ENCODE assay signal across 33 cellular contexts in genomic region chr1:156866679-156867015, GRCh38. TPM values are rescaled to one million over a fixed set of nuclear protein-coding genes. Genes with fewer than 3 reads are reported as not detected.
DNase-seq lines count a peak whose midpoint lies in the region; ATAC-seq and TF ChIP-seq lines count a peak whose summit lies in the region.
"Had no signal": no experiment of that assay in that cellular context is flagged by ENCODE, and none has a peak within 500 bp of the region (broad histone marks: within the 10 kb centered on the region; RNA-seq: fewer than 3 reads in every experiment).

No MANE protein-coding gene starts in this region.

- no peaks in the 10 kb centered on the region for H3K9me3 Mint-ChIP-seq in activated CD8-positive, alpha-beta memory T cell treated with anti-CD3 and anti-CD28 coated beads, Interleukin-2, amount 10 ng/mL, durations not matched to agents 7 days and 5 days (ENCODE audit: low read depth)
- no peaks in the 10 kb centered on the region for H3K9me3 Mint-ChIP-seq in activated T-helper 2 cell treated with anti-CD3 and anti-CD28 coated beads, Interferon-gamma antibody, Interleukin-2, Interleukin-4, amounts not matched to agents 10 μg/mL and 5 μg/mL and 100 μg/mL, durations not matched to agents 14 hours and 24 hours and 36 hours
- H3K9me3 Mint-ChIP-seq: activated naive CD4-positive, alpha-beta T cell treated with anti-CD3 and anti-CD28 coated beads for 36 hours; activated T-cell treated with anti-CD3 and anti-CD28 coated beads, Interleukin-2, amount 50 U/mL, for 72 hours; H9; mesothelial cell of epicardium; T-cell had no signal

- no peak overlapping the region for H3K4me3 Mint-ChIP-seq in activated CD8-positive, alpha-beta memory T cell treated with anti-CD3 and anti-CD28 coated beads, Interleukin-2, amount 10 ng/mL, durations not matched to agents 7 days and 5 days
- H3K4me3 Mint-ChIP-seq in activated T-helper 2 cell treated with anti-CD3 and anti-CD28 coated beads, Interferon-gamma antibody, Interleukin-2, Interleukin-4, amounts not matched to agents 10 μg/mL and 5 μg/mL and 100 μg/mL, durations not matched to agents 14 hours and 24 hours and 36 hours (ENCODE audit: low read depth): peak overlapping the region; percentile 45
- H3K4me3 Mint-ChIP-seq: activated naive CD4-positive, alpha-beta T cell treated with anti-CD3 and anti-CD28 coated beads for 36 hours; mesothelial cell of epicardium; T-cell had no signal

- TF ChIP-seq CTCF in prostate gland (IDR thresholded peaks at IDR 0.05): no peak

- 81% methylated on average over 7 of the region's 7 CpGs for WGBS in prostate gland

- no peak for DNase-seq in activated CD8-positive, alpha-beta memory T cell treated with anti-CD3 and anti-CD28 coated beads, Interleukin-2, amount 10 ng/mL, durations not matched to agents 7 days and 5 days
- no peak for DNase-seq in activated CD8-positive, alpha-beta memory T cell treated with anti-CD3 and anti-CD28 coated beads, Interleukin-2, amount 50 U/mL, for 48 hours
- peak; percentile 65 for DNase-seq in NCI-H69 (lab: John Stamatoyannopoulos, UW)
- no peak for DNase-seq in activated T-helper 2 cell treated with anti-CD3 and anti-CD28 coated beads, Interferon-gamma antibody, Interleukin-2, Interleukin-4, amounts not matched to agents 10 μg/mL and 5 μg/mL and 100 μg/mL, durations not matched to agents 14 hours and 24 hours and 36 hours (ENCODE audit: low spot score)
- peak; percentile 52 for DNase-seq in retina
- DNase-seq in SJCRH30: no peak
- DNase-seq in prostate gland (ENCODE audit: low spot score): no peak
- DNase-seq: activated naive CD4-positive, alpha-beta T cell treated with anti-CD3 and anti-CD28 coated beads for 36 hours; amygdala; brain microvascular endothelial cell; cerebellar nuclear complex; dorsolateral prefrontal cortex; EL; esophagus squamous epithelium; foreskin melanocyte; H9; heart right ventricle; NCI-H1417; NCI-H2081; NCI-H345; NCI-H748 treated with DMSO at 0.1 percent for 48 hours; nucleus accumbens; sigmoid colon; stimulated activated CD4-positive, alpha-beta T cell treated with anti-CD3 and anti-CD28 coated beads, Interleukin-4, amount 100 ng/mL, for 24 hours; substantia nigra; T-cell; trophoblast cell had no signal

- CTCF ChIA-PET in activated CD8-positive, alpha-beta memory T cell treated with anti-CD3 and anti-CD28 coated beads, Interleukin-2, amount 10 ng/mL, durations not matched to agents 7 days and 5 days (lab: Charles Lee): interaction anchor here (0.9 to 21.5 kb wide), 5 partner anchors 23 to 178 kb away, joined by 3 to 600 read pairs (median 7); partner anchors contain the start of gene SH2D2A

- no peaks in the 10 kb centered on the region for H3K36me3 Mint-ChIP-seq in activated CD8-positive, alpha-beta memory T cell treated with anti-CD3 and anti-CD28 coated beads, Interleukin-2, amount 10 ng/mL, durations not matched to agents 7 days and 5 days
- peaks cover 94% of the 10 kb centered on the region for H3K36me3 Mint-ChIP-seq in activated T-helper 2 cell treated with anti-CD3 and anti-CD28 coated beads, Interferon-gamma antibody, Interleukin-2, Interleukin-4, amounts not matched to agents 10 μg/mL and 5 μg/mL and 100 μg/mL, durations not matched to agents 14 hours and 24 hours and 36 hours (ENCODE audit: low read depth)
- H3K36me3 Mint-ChIP-seq: mesothelial cell of epicardium, T-cell had no signal

- ATAC-seq in activated CD8-positive, alpha-beta memory T cell treated with anti-CD3 and anti-CD28 coated beads, Interleukin-2, amount 10 ng/mL, durations not matched to agents 7 days and 5 days: no peak
- ATAC-seq in GM21786 (IDR thresholded peaks at IDR 0.05; ENCODE audit: unreplicated experiment): no peak
- ATAC-seq: T-cell had no signal

- peaks cover 16% of the 10 kb centered on the region for H3K27me3 Mint-ChIP-seq in activated CD8-positive, alpha-beta memory T cell treated with anti-CD3 and anti-CD28 coated beads, Interleukin-2, amount 10 ng/mL, durations not matched to agents 7 days and 5 days
- no peaks in the 10 kb centered on the region for H3K27me3 Mint-ChIP-seq in activated T-helper 2 cell treated with anti-CD3 and anti-CD28 coated beads, Interferon-gamma antibody, Interleukin-2, Interleukin-4, amounts not matched to agents 10 μg/mL and 5 μg/mL and 100 μg/mL, durations not matched to agents 14 hours and 24 hours and 36 hours (ENCODE audit: low read depth)

- H3K4me1 ChIP-seq in SJCRH30 (no peaks in the 10 kb centered on the region), prostate gland (replicated peaks) (no peaks in the 10 kb centered on the region)
- H3K4me1 ChIP-seq: esophagus squamous epithelium, heart right ventricle, sigmoid colon had no signal

- no peak overlapping the region for H3K4me3 ChIP-seq in SJCRH30
- H3K4me3 ChIP-seq in prostate gland: no peak overlapping the region
- H3K4me3 ChIP-seq: dorsolateral prefrontal cortex, esophagus squamous epithelium, heart right ventricle, sigmoid colon had no signal

- no peak overlapping the region for H3K27ac ChIP-seq in SJCRH30
- no peak overlapping the region for H3K27ac ChIP-seq in prostate gland
- H3K27ac ChIP-seq: brain microvascular endothelial cell, dorsolateral prefrontal cortex, esophagus squamous epithelium, heart right ventricle, sigmoid colon had no signal

- no peaks in the 10 kb centered on the region for H3K9me3 ChIP-seq in SJCRH30 (replicated peaks)
- no peaks in the 10 kb centered on the region for H3K9me3 ChIP-seq in prostate gland
- H3K9me3 ChIP-seq: esophagus squamous epithelium, heart right ventricle, sigmoid colon had no signal

- peak overlapping the region; percentile 22 for H3K27ac Mint-ChIP-seq in activated CD8-positive, alpha-beta memory T cell treated with anti-CD3 and anti-CD28 coated beads, Interleukin-2, amount 10 ng/mL, durations not matched to agents 7 days and 5 days
- H3K27ac Mint-ChIP-seq in activated T-helper 2 cell treated with anti-CD3 and anti-CD28 coated beads, Interferon-gamma antibody, Interleukin-2, Interleukin-4, amounts not matched to agents 10 μg/mL and 5 μg/mL and 100 μg/mL, durations not matched to agents 14 hours and 24 hours and 36 hours: peak overlapping the region; percentile 47
- H3K27ac Mint-ChIP-seq: activated naive CD4-positive, alpha-beta T cell treated with anti-CD3 and anti-CD28 coated beads for 36 hours; H9; mesothelial cell of epicardium; progenitor cell of endocrine pancreas; T-cell had no signal

- H3K27me3 ChIP-seq in SJCRH30: peaks cover 18% of the 10 kb centered on the region
- peaks cover under 1% of the 10 kb centered on the region for H3K27me3 ChIP-seq in prostate gland (replicated peaks; ENCODE audit: insufficient read depth)

- H3K36me3 ChIP-seq in SJCRH30: no peaks in the 10 kb centered on the region
- H3K36me3 ChIP-seq in prostate gland: no peaks in the 10 kb centered on the region
- H3K36me3 ChIP-seq: brain microvascular endothelial cell, esophagus squamous epithelium, heart right ventricle, sigmoid colon had no signal

- peaks cover 52% of the 10 kb centered on the region for H3K4me1 Mint-ChIP-seq in activated CD8-positive, alpha-beta memory T cell treated with anti-CD3 and anti-CD28 coated beads, Interleukin-2, amount 10 ng/mL, durations not matched to agents 7 days and 5 days
- peaks cover 76% of the 10 kb centered on the region for H3K4me1 Mint-ChIP-seq in activated T-helper 2 cell treated with anti-CD3 and anti-CD28 coated beads, Interferon-gamma antibody, Interleukin-2, Interleukin-4, amounts not matched to agents 10 μg/mL and 5 μg/mL and 100 μg/mL, durations not matched to agents 14 hours and 24 hours and 36 hours (ENCODE audit: low read depth)

- TF ChIP-seq POLR2A in prostate gland (IDR thresholded peaks at IDR 0.05): no peak

- intact Hi-C loops in activated T-helper 2 cell treated with anti-CD3 and anti-CD28 coated beads, Interferon-gamma antibody, Interleukin-2, Interleukin-4, amounts not matched to agents 10 μg/mL and 5 μg/mL and 100 μg/mL, durations not matched to agents 14 hours and 24 hours and 36 hours (cut with micrococcal nuclease): no loop called here
- intact Hi-C loops in prostate gland (cut with DNase I): loop anchor here (10.0 kb wide), 1 partner anchor 172 kb away; no protein-coding TSS in a partner anchor

RNA-seq across cellular contexts. Expression of gene NTRK1, which starts 6.0 kb away (rescaled TPM):
- 1 to 10 TPM; 2.8 to 8.8 TPM for total RNA-seq in activated CD8-positive, alpha-beta memory T cell treated with anti-CD3 and anti-CD28 coated beads, Interleukin-2, amount 10 ng/mL, durations not matched to agents 7 days and 5 days
- 252 and 253 TPM in 2 replicates for total RNA-seq in activated T-helper 2 cell treated with anti-CD3 and anti-CD28 coated beads, Interferon-gamma antibody, Interleukin-2, Interleukin-4, amounts not matched to agents 10 μg/mL and 5 μg/mL and 100 μg/mL, durations not matched to agents 14 hours and 24 hours and 36 hours
- total RNA-seq in SJCRH30 (2014; rRNA removed; shearing (Covaris generic)): not detected in 2 replicates
- 10 to 100 TPM in 1 of 2 donors, under 1 TPM in 1; 0.59 to 31.4 TPM for total RNA-seq in prostate gland
- total RNA-seq: progenitor cell of endocrine pancreas had no signal

RNA-seq across cellular contexts. Expression of gene INSRR, which starts 7.7 kb away (rescaled TPM):
- total RNA-seq in activated CD8-positive, alpha-beta memory T cell treated with anti-CD3 and anti-CD28 coated beads, Interleukin-2, amount 10 ng/mL, durations not matched to agents 7 days and 5 days: under 1 TPM; 0.09 to 0.19 TPM
- total RNA-seq in activated T-helper 2 cell treated with anti-CD3 and anti-CD28 coated beads, Interferon-gamma antibody, Interleukin-2, Interleukin-4, amounts not matched to agents 10 μg/mL and 5 μg/mL and 100 μg/mL, durations not matched to agents 14 hours and 24 hours and 36 hours: 1.1 and 1.4 TPM in 2 replicates
- total RNA-seq in SJCRH30 (2014; rRNA removed; shearing (Covaris generic)): not detected in 2 replicates
- 1 to 10 TPM in 1 of 2 donors, under 1 TPM in 1; 0.18 to 3.0 TPM for total RNA-seq in prostate gland
- total RNA-seq: activated naive CD4-positive, alpha-beta T cell treated with anti-CD3 and anti-CD28 coated beads for 36 hours; esophagus squamous epithelium; H9; lower leg skin; progenitor cell of endocrine pancreas; sigmoid colon; SK-MEL-5 had no signal

RNA-seq across cellular contexts. Expression of gene PEAR1, which starts 26.9 kb away (rescaled TPM):
- total RNA-seq in activated CD8-positive, alpha-beta memory T cell treated with anti-CD3 and anti-CD28 coated beads, Interleukin-2, amount 10 ng/mL, durations not matched to agents 7 days and 5 days: not detected
- total RNA-seq in activated T-helper 2 cell treated with anti-CD3 and anti-CD28 coated beads, Interferon-gamma antibody, Interleukin-2, Interleukin-4, amounts not matched to agents 10 μg/mL and 5 μg/mL and 100 μg/mL, durations not matched to agents 14 hours and 24 hours and 36 hours: 0.55 and 0.80 TPM in 2 replicates
- not detected in 2 replicates for total RNA-seq in SJCRH30 (2014; rRNA removed; shearing (Covaris generic))
- total RNA-seq in prostate gland: 10 to 100 TPM in 1 of 2 donors, 1 to 10 TPM in 1; 3.6 to 20.0 TPM
- total RNA-seq: activated naive CD4-positive, alpha-beta T cell treated with anti-CD3 and anti-CD28 coated beads for 36 hours; progenitor cell of endocrine pancreas; SK-MEL-5 had no signal

RNA-seq across cellular contexts. Expression of gene SH2D2A, which starts 50.0 kb away (rescaled TPM):
- total RNA-seq in activated CD8-positive, alpha-beta memory T cell treated with anti-CD3 and anti-CD28 coated beads, Interleukin-2, amount 10 ng/mL, durations not matched to agents 7 days and 5 days: 100 to 1,000 TPM; 157 to 205 TPM
- 453 and 474 TPM in 2 replicates for total RNA-seq in activated T-helper 2 cell treated with anti-CD3 and anti-CD28 coated beads, Interferon-gamma antibody, Interleukin-2, Interleukin-4, amounts not matched to agents 10 μg/mL and 5 μg/mL and 100 μg/mL, durations not matched to agents 14 hours and 24 hours and 36 hours
- total RNA-seq in SJCRH30 (2014; rRNA removed; shearing (Covaris generic)): 0.30 TPM in 1 of 2 replicates, not detected in the other
- total RNA-seq in prostate gland: under 1 TPM in 1 of 2 donors, not detected in 1; 0.80 TPM
- total RNA-seq: progenitor cell of endocrine pancreas, SK-MEL-5 had no signal

RNA-seq across cellular contexts. Expression of gene LRRC71, which starts 53.8 kb away (rescaled TPM):
- not detected for total RNA-seq in activated CD8-positive, alpha-beta memory T cell treated with anti-CD3 and anti-CD28 coated beads, Interleukin-2, amount 10 ng/mL, durations not matched to agents 7 days and 5 days
- total RNA-seq in activated T-helper 2 cell treated with anti-CD3 and anti-CD28 coated beads, Interferon-gamma antibody, Interleukin-2, Interleukin-4, amounts not matched to agents 10 μg/mL and 5 μg/mL and 100 μg/mL, durations not matched to agents 14 hours and 24 hours and 36 hours: not detected in 2 replicates
- total RNA-seq in SJCRH30 (2014; rRNA removed; shearing (Covaris generic)): not detected in 2 replicates
- 1 to 10 TPM in 1 of 2 donors, not detected in 1; 3.7 TPM for total RNA-seq in prostate gland
- total RNA-seq: activated naive CD4-positive, alpha-beta T cell treated with anti-CD3 and anti-CD28 coated beads for 36 hours; activated T-cell treated with anti-CD3 and anti-CD28 coated beads, Interleukin-2, amount 50 U/mL, for 72 hours; esophagus squamous epithelium; H9; lower leg skin; progenitor cell of endocrine pancreas; sigmoid colon; SK-MEL-5; T-cell had no signal

Comparison
In these comparisons a context has a peak if more than half of its experiments do, and no peak if none do; other contexts are left out.
1. DNase-seq: peak in NCI-H69 (single experiment) and retina (single experiment); none in activated CD8-positive, alpha-beta memory T cell treated with anti-CD3 and anti-CD28 coated beads, Interleukin-2, amount 10 ng/mL, durations not matched to agents 7 days and 5 days (single experiment), activated CD8-positive, alpha-beta memory T cell treated with anti-CD3 and anti-CD28 coated beads, Interleukin-2, amount 50 U/mL, for 48 hours (single experiment), activated T-helper 2 cell treated with anti-CD3 and anti-CD28 coated beads, Interferon-gamma antibody, Interleukin-2, Interleukin-4, amounts not matched to agents 10 μg/mL and 5 μg/mL and 100 μg/mL, durations not matched to agents 14 hours and 24 hours and 36 hours (single experiment), SJCRH30 (0 of 2) and prostate gland (single experiment).